ENCODE assay signal across 32 cellular contexts in the genomic region with DNA sequence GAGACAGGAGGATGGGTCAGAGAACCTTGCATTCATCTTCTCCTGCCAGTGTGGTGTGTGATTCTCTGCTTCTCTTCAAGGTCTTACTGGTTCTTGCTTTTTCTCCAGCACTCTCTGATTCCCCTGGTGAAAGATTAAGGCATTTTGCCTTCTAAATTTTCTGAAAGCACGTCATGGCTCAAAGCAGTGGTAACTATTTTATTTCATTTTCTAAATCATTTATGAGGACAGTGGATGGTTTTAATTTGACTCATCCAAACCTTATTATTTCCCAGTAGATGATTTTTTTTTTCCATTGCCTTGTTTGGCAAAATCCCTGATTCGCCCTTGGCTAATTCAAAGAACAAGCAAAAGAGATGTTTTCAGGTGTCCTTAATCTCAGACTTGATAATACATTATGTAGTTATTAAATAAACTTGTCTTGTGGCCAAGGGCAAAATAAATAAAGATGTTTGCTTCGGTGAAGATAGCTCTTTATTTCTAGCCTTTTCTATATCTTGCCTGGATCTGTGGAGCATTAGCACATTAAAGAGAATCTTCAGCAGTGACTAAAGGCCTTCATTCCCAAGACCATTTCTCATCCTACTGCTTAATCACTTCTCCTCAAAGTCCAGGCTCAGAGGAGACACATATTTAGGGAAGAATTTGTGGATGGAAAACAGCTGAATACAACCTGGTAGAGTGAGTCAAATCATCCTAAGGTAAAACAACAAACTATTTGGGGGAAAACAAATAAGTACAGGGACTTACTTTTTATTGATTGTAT.
DNase-seq lines count a peak whose midpoint lies in the region; ATAC-seq, FAIRE-seq and TF ChIP-seq lines count a peak whose summit lies in the region.
"Had no signal": no experiment of that assay in that cellular context is flagged by ENCODE, and none has a peak within 500 bp of the region (broad histone marks: within the 10 kb centered on the region; RNA-seq: fewer than 3 reads in every experiment).

No MANE protein-coding gene starts in this region.

- H3K4me3 ChIP-seq in AG04449 (ENCODE audit: low read depth, low read length) (no peak overlapping the region), GM23338 (no peak overlapping the region), astrocyte (ENCODE audit: insufficient read depth, low read depth, low read length) (no peak overlapping the region), rectal smooth muscle tissue (ENCODE audit: low read length) (no peak overlapping the region)
- H3K4me3 ChIP-seq: body of pancreas, gastrocnemius medialis, K562, left lung, thyroid gland had no signal

- H2AFZ ChIP-seq in GM23338, result 0 out of 2 replicates have a peak overlapping the region, but pooled peaks have one; percentile 34
- no peak overlapping the region for H2AFZ ChIP-seq in astrocyte (ENCODE audit: low read depth, low read length)

- H4K20me1 ChIP-seq in GM23338 (replicated peaks; ENCODE audit: insufficient read depth), result no peaks in the 10 kb centered on the region
- no peaks in the 10 kb centered on the region for H4K20me1 ChIP-seq in astrocyte (ENCODE audit: insufficient read depth, low read length)

- H3K9ac ChIP-seq in astrocyte (ENCODE audit: low read length), result no peak overlapping the region
- H3K9ac ChIP-seq in rectal smooth muscle tissue (ENCODE audit: low read length), result no peak overlapping the region

- ATAC-seq in GM23338, result no peak
- ATAC-seq: body of pancreas, gastrocnemius medialis, K562, left lung had no signal

- H3K9me2 ChIP-seq in GM23338 (ENCODE audit: insufficient read depth), result no peaks in the 10 kb centered on the region

- no peaks in the 10 kb centered on the region for H3K9me3 ChIP-seq in astrocyte (ENCODE audit: insufficient read depth, low read depth, low read length)
- H3K9me3 ChIP-seq: BE2C, body of pancreas, gastrocnemius medialis, left lung, thyroid gland had no signal

- H3K36me3 Mint-ChIP-seq in GM23338 (ENCODE audit: low read depth), result no peaks in the 10 kb centered on the region
- no peaks in the 10 kb centered on the region for H3K36me3 Mint-ChIP-seq in astrocyte (ENCODE audit: low read depth, unreplicated experiment)
- H3K36me3 Mint-ChIP-seq: activated naive CD8-positive, alpha-beta T cell treated with anti-CD3 and anti-CD28 coated beads, Interleukin-2, amount 10 ng/mL, durations not matched to agents 7 days and 5 days; naive B cell had no signal

- DNase-seq in AG04449 (ENCODE audit: low read depth, low spot score) (peak; percentile 45), GM23338 (ENCODE audit: low spot score) (no peak), astrocyte (ENCODE audit: low read depth) (peak; percentile 44), DMS114 treated with DMSO at 0.1 percent for 48 hours (lab: John Stamatoyannopoulos, UW; ENCODE audit: unreplicated experiment) (no peak), cortex of kidney (lab: John Stamatoyannopoulos, UW) (no peak), HT-29 (ENCODE audit: low spot score) (no peak)
- DNase-seq in stimulated activated CD8-positive, alpha-beta memory T cell treated with anti-CD3 and anti-CD28 coated beads, Interleukin-4, amount 100 ng/mL, for 48 hours, result no peak
- DNase-seq: activated B cell treated with CpG ODN at 0.5 μM for 24 hours; activated CD4-positive, alpha-beta T cell treated with anti-CD3 and anti-CD28 coated beads, Interleukin-2, amount 50 U/mL, for 48 hours; activated CD8-positive, alpha-beta memory T cell treated with anti-CD3 and anti-CD28 coated beads, Interleukin-2, amount 50 U/mL, for 48 hours; activated naive CD8-positive, alpha-beta T cell treated with anti-CD3 and anti-CD28 coated beads, Interleukin-2, amount 10 ng/mL, durations not matched to agents 7 days and 5 days; BE2C; body of pancreas; DMS79 treated with DMSO at 0.1 percent for 48 hours; effector CD4-positive, alpha-beta T cell; gastrocnemius medialis; left lung; MM.1S; naive B cell; NCI-H1417; NCI-H2081 treated with DMSO at 0.1 percent for 48 hours; NCI-H345; NCI-H82; stimulated activated CD4-positive, alpha-beta T cell treated with anti-CD3 and anti-CD28 coated beads, Interleukin-12 subunit alpha, Interleukin-12 subunit beta, amount 100 ng/mL, for 4 hours; stimulated activated CD4-positive, alpha-beta T cell treated with anti-CD3 and anti-CD28 coated beads, Interleukin-4, amount 100 ng/mL, for 24 hours; stimulated activated naive CD4-positive, alpha-beta T cell; thyroid gland had no signal

- peak; percentile 88 for FAIRE-seq in astrocyte (lab: Jason Lieb, UNC)
- FAIRE-seq: GM19239, K562 had no signal

- H3K27ac ChIP-seq in GM23338 (ENCODE audit: low read depth) (no peak overlapping the region), astrocyte (ENCODE audit: low read depth, low read length) (no peak overlapping the region), rectal smooth muscle tissue (ENCODE audit: low read depth, low read length) (peak overlapping the region; percentile 32)
- H3K27ac ChIP-seq: 22Rv1, body of pancreas, epithelial cell of prostate, left lung, thyroid gland had no signal

- H3K4me2 ChIP-seq in GM23338 (peak overlapping the region; percentile 31; the same call in 1 of the 2 replicates), astrocyte (ENCODE audit: low read length) (no peak overlapping the region)

- CTCF ChIA-PET in AG04449 (lab: Yijun Ruan, JAX), result interaction anchor here (1.2 kb wide), 1 partner anchor 54 kb away, joined by 4 read pairs; no protein-coding TSS in a partner anchor

- H3K9me3 Mint-ChIP-seq in GM23338, result no peaks in the 10 kb centered on the region
- H3K9me3 Mint-ChIP-seq in astrocyte (ENCODE audit: unreplicated experiment), result no peaks in the 10 kb centered on the region
- H3K9me3 Mint-ChIP-seq: activated B cell treated with CpG ODN at 0.5 μM for 24 hours; activated naive CD8-positive, alpha-beta T cell treated with anti-CD3 and anti-CD28 coated beads, Interleukin-2, amount 10 ng/mL, durations not matched to agents 7 days and 5 days had no signal

- peaks cover 17% of the 10 kb centered on the region for H3K4me1 ChIP-seq in GM23338 (ENCODE audit: insufficient read depth)
- no peaks in the 10 kb centered on the region for H3K4me1 ChIP-seq in astrocyte (ENCODE audit: insufficient read depth, low read length)
- peaks cover 3% of the 10 kb centered on the region for H3K4me1 ChIP-seq in rectal smooth muscle tissue (ENCODE audit: control insufficient read depth, insufficient read depth, low read length)
- H3K4me1 ChIP-seq: BE2C, body of pancreas, gastrocnemius medialis, left lung, thyroid gland had no signal

- no peaks in the 10 kb centered on the region for H3F3A ChIP-seq in GM23338 (replicated peaks; ENCODE audit: low read depth)

- POLR2A ChIA-PET in AG04449 (lab: Yijun Ruan, JAX), result interaction anchor here (1.0 kb wide), 1 partner anchor 12 kb away, joined by 3 read pairs; no protein-coding TSS in a partner anchor

- peaks cover 15% of the 10 kb centered on the region; the same call in 2 of the 3 replicates for H3K4me1 Mint-ChIP-seq in GM23338
- H3K4me1 Mint-ChIP-seq in astrocyte (ENCODE audit: low read depth, unreplicated experiment), result no peaks in the 10 kb centered on the region
- H3K4me1 Mint-ChIP-seq: activated B cell treated with CpG ODN at 0.5 μM for 24 hours; activated naive CD8-positive, alpha-beta T cell treated with anti-CD3 and anti-CD28 coated beads, Interleukin-2, amount 10 ng/mL, durations not matched to agents 7 days and 5 days; naive B cell had no signal

- TF ChIP-seq CTCF in AG04449 (IDR thresholded peaks at IDR 0.05; ENCODE audit: insufficient read depth, low read length, missing control alignments) (no peak), GM23338 (conservative IDR thresholded peaks at IDR 0.05; ENCODE audit: low read depth in 2 of 2) (no peak), astrocyte (IDR thresholded peaks at IDR 0.05; ENCODE audit: insufficient read depth, low read depth, low read length) (no peak)

- H3K27me3 Mint-ChIP-seq in GM23338 (ENCODE audit: insufficient read depth, low read depth, poor library complexity) (peaks cover 3% of the 10 kb centered on the region), astrocyte (ENCODE audit: low read depth, unreplicated experiment) (no peaks in the 10 kb centered on the region)
- H3K27me3 Mint-ChIP-seq: activated naive CD8-positive, alpha-beta T cell treated with anti-CD3 and anti-CD28 coated beads, Interleukin-2, amount 10 ng/mL, durations not matched to agents 7 days and 5 days had no signal

- no peak overlapping the region for H3K4me3 Mint-ChIP-seq in GM23338
- H3K4me3 Mint-ChIP-seq in astrocyte (ENCODE audit: unreplicated experiment), result no peak overlapping the region
- H3K4me3 Mint-ChIP-seq: activated B cell treated with CpG ODN at 0.5 μM for 24 hours; activated naive CD8-positive, alpha-beta T cell treated with anti-CD3 and anti-CD28 coated beads, Interleukin-2, amount 10 ng/mL, durations not matched to agents 7 days and 5 days; naive B cell had no signal

- H3K79me2 ChIP-seq in GM23338 (replicated peaks; ENCODE audit: insufficient read depth), result no peaks in the 10 kb centered on the region
- no peaks in the 10 kb centered on the region for H3K79me2 ChIP-seq in astrocyte (ENCODE audit: insufficient read depth, low read length)

- H3K27ac Mint-ChIP-seq in GM23338 (no peak overlapping the region), astrocyte (ENCODE audit: unreplicated experiment) (no peak overlapping the region)
- H3K27ac Mint-ChIP-seq: activated B cell treated with CpG ODN at 0.5 μM for 24 hours; activated naive CD8-positive, alpha-beta T cell treated with anti-CD3 and anti-CD28 coated beads, Interleukin-2, amount 10 ng/mL, durations not matched to agents 7 days and 5 days; naive B cell had no signal

- 0 out of 2 replicates have a peak, but pooled peaks cover 3% of the 10 kb centered on the region for H3K36me3 ChIP-seq in GM23338 (ENCODE audit: insufficient read depth)
- no peaks in the 10 kb centered on the region for H3K36me3 ChIP-seq in astrocyte (ENCODE audit: insufficient read depth, low read length)
- H3K36me3 ChIP-seq in rectal smooth muscle tissue (ENCODE audit: control insufficient read depth, insufficient read depth, low read length), result no peaks in the 10 kb centered on the region
- H3K36me3 ChIP-seq: BE2C, gastrocnemius medialis, left lung, thyroid gland had no signal

- H3K27me3 ChIP-seq in GM23338 (ENCODE audit: insufficient read depth) (no peaks in the 10 kb centered on the region), astrocyte (ENCODE audit: insufficient read depth, low read length) (no peaks in the 10 kb centered on the region), rectal smooth muscle tissue (ENCODE audit: control insufficient read depth, insufficient read depth, low read length) (no peaks in the 10 kb centered on the region)
- H3K27me3 ChIP-seq: BE2C, body of pancreas, gastrocnemius medialis, left lung, thyroid gland had no signal

TF ChIP-seq in GM23338, 12 proteins besides CTCF, POLR2A, EP300 and RAD21 (continues in another document):
- TF ChIP-seq NANOG (IDR thresholded peaks at IDR 0.05; ENCODE audit: borderline replicate concordance) (no peak), EZH2 (IDR thresholded peaks at IDR 0.05; ENCODE audit: low read depth, unreplicated experiment) (no peak), STAT1 (IDR thresholded peaks at IDR 0.05; ENCODE audit: unreplicated experiment) (no peak), JUNB (IDR thresholded peaks at IDR 0.05; ENCODE audit: unreplicated experiment) (no peak), ZNF114 (CRISPR knock-in tag; IDR thresholded peaks at IDR 0.05) (no peak)

Comparison
In these comparisons a context has a peak if more than half of its experiments do, and no peak if none do; other contexts are left out.
1. DNase-seq: peak in AG04449 (single experiment) and astrocyte (single experiment); none in GM23338 (single experiment), DMS114 treated with DMSO at 0.1 percent for 48 hours (single experiment), cortex of kidney (single experiment), HT-29 (single experiment) and stimulated activated CD8-positive, alpha-beta memory T cell treated with anti-CD3 and anti-CD28 coated beads, Interleukin-4, amount 100 ng/mL, for 48 hours (single experiment).